8 cellular contexts compared by ENCODE assay signal in the genomic region with DNA sequence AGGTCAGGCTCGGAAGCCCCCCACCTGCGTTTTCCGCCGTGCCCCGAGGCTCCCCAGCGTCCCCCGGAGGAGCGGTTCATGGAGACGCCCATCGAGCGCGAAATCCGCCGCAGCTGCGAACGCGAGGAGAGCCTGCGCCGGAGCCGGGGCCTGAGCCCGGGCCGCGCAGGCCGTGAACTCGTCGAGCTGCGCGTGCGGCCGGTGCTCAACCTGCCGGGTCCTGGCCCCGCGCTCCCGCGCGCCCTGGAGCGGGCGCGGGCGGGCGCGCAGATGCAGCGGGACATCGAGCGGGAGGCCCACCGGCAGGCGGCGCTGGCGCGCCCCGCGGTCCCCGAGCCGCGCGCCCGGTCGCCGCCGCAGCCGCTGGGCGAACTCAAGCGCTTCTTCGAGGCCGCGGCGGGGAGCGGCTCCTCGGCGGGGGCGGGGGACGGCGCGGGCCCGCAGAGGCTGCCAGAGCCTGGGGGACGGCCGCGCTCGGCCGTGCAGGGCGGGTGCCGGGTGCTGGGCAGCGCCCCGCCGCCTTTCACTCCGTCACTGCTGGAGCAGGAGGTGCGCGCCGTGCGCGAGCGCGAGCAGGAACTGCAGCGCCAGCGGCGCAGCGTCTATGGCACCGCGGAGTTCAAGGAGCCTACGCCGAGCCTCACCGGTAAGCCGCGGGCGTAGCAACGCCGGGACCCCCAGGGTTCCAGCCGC. TPM values are rescaled to one million over a fixed set of nuclear protein-coding genes. Genes with fewer than 3 reads are reported as not detected.
DNase-seq lines count a peak whose midpoint lies in the region; ATAC-seq and TF ChIP-seq lines count a peak whose summit lies in the region.

No MANE protein-coding gene starts in this region.

- peaks cover 4% of the 10 kb centered on the region for H3K4me1 Mint-ChIP-seq in nephron

- H3K27me3 Mint-ChIP-seq in nephron (ENCODE audit: low read depth) = peaks cover 8% of the 10 kb centered on the region

- DNase-seq in AG08396 (ENCODE audit: low spot score) = peak; percentile 90
- peak; percentile 69 for DNase-seq in activated T-helper 9 cell treated with anti-CD3 and anti-CD28 coated beads, Interleukin-2, amount 50 U/mL, for 16 hours (ENCODE audit: low read depth)
- DNase-seq in fibroblast of pulmonary artery (ENCODE audit: low read depth) = peak; percentile 82
- peak; percentile 81 for DNase-seq in stomach

- H3K27me3 ChIP-seq in stomach = no peaks in the 10 kb centered on the region

- H3K36me3 ChIP-seq in stomach = no peaks in the 10 kb centered on the region

- H3K36me3 Mint-ChIP-seq in nephron (ENCODE audit: low read depth) = no peaks in the 10 kb centered on the region

- H3K9me3 Mint-ChIP-seq in nephron = no peaks in the 10 kb centered on the region

- no peaks in the 10 kb centered on the region for H3K9me3 ChIP-seq in stomach

- H3K27ac ChIP-seq in stomach = peak overlapping the region; percentile 89 to 99 (median 92)

- ATAC-seq in GM18520 (IDR thresholded peaks at IDR 0.05; ENCODE audit: unreplicated experiment) = peak; percentile 39
- peak; percentile 42 for ATAC-seq in HG03558 (IDR thresholded peaks at IDR 0.05; ENCODE audit: extremely low read depth, unreplicated experiment)

- 0 to 1% (median 0%) methylated on average over 2 to 108 of the region's 108 CpGs for WGBS in stomach, 5 donors

- TF ChIP-seq EP300 in stomach (IDR thresholded peaks at IDR 0.05) = no peak

- intact Hi-C loops in stomach (cut with DNase I; ENCODE audit: low total_unique reads) = no loop called here

- no peak for TF ChIP-seq POLR2A in stomach (IDR thresholded peaks at IDR 0.05)

- TF ChIP-seq CTCF in fibroblast of pulmonary artery (IDR thresholded peaks at IDR 0.05; ENCODE audit: low read length, missing control alignments) = peak; percentile 5
- peak; percentile 25 to 35 (median 25) for TF ChIP-seq CTCF in nephron (IDR thresholded peaks at IDR 0.05; ENCODE audit: unreplicated experiment in 3 of 3)
- TF ChIP-seq CTCF in stomach (IDR thresholded peaks at IDR 0.05) = peak in 1 of 7 experiments; percentile 86

- H3K27ac Mint-ChIP-seq in nephron = peak overlapping the region; percentile 67 to 81 (median 76)

- H3K4me3 Mint-ChIP-seq in nephron = peak overlapping the region; percentile 96 to 97 (median 96)

- peaks cover 34 to 54% (median 43%) of the 10 kb centered on the region in 4 donors for H3K4me1 ChIP-seq in stomach

- H3K4me3 ChIP-seq in fibroblast of pulmonary artery (replicated peaks; ENCODE audit: low read depth, low read length) = peak overlapping the region; percentile 60
- H3K4me3 ChIP-seq in stomach = peak overlapping the region; percentile 61 to 77 (median 75)

TF ChIP-seq in PFSK-1, 5 proteins besides CTCF, POLR2A, EP300 and RAD21:
- no peak for TF ChIP-seq SIN3A (IDR thresholded peaks at IDR 0.05; ENCODE audit: borderline replicate concordance, insufficient read depth, low read length)
- TF ChIP-seq FOXP2 (optimal IDR thresholded peaks at IDR 0.05; ENCODE audit: borderline replicate concordance, extremely low read depth, extremely low read length, insufficient read depth) = peak; percentile 28
- TF ChIP-seq TAF1 (IDR thresholded peaks at IDR 0.05; ENCODE audit: borderline replicate concordance, insufficient read depth, low read length) = no peak
- no peak for TF ChIP-seq POLR2AphosphoS5 (IDR thresholded peaks at IDR 0.05; ENCODE audit: low read depth, low read length)
TF ChIP-seq in PFSK-1: peak in this region for 1.

RNA-seq across cellular contexts. Expression of a gene that starts 0.8 kb away (rescaled TPM):
- polyA plus RNA-seq in PFSK-1 (2012; ENCODE audit: insufficient read length, low read depth) = 1.5 TPM
- 10 to 100 TPM in 4 of 5 donors, 1 to 10 TPM in 1; 2.0 to 88.7 (median 34.1) TPM for total RNA-seq in stomach
- 10 to 100 TPM; 14.9 to 29.8 (median 25.1) TPM for polyA plus RNA-seq in stomach

RNA-seq across cellular contexts. Expression of a gene that starts 11.5 kb away (rescaled TPM):
- 12.6 TPM for polyA plus RNA-seq in PFSK-1 (2012; ENCODE audit: insufficient read length, low read depth)
- 100 to 1,000 TPM in 1 of 5 donors, 10 to 100 TPM in 2, 1 to 10 TPM in 2; 4.2 to 100 (median 12.2) TPM for total RNA-seq in stomach
- 100 to 1,000 TPM in 1 of 3 donors, 10 to 100 TPM in 2; 20.7 to 141 (median 22.5) TPM for polyA plus RNA-seq in stomach

RNA-seq across cellular contexts. Expression of a gene that starts 12.2 kb away (rescaled TPM):
- polyA plus RNA-seq in PFSK-1 (2012; ENCODE audit: insufficient read length, low read depth) = not detected
- total RNA-seq in stomach = not detected
- polyA plus RNA-seq in stomach = under 1 TPM in 1 of 3 donors, not detected in 2; 0.50 TPM

RNA-seq across cellular contexts. Expression of a gene that starts 17.2 kb away (rescaled TPM):
- 64.6 TPM for polyA plus RNA-seq in PFSK-1 (2012; ENCODE audit: insufficient read length, low read depth)
- total RNA-seq in stomach = 100 to 1,000 TPM in 1 of 5 donors, 10 to 100 TPM in 3, 1 to 10 TPM in 1; 4.8 to 228 (median 24.6) TPM
- 10 to 100 TPM; 16.3 to 29.1 (median 22.4) TPM for polyA plus RNA-seq in stomach

RNA-seq across cellular contexts. Expression of a gene that starts 41.8 kb away (rescaled TPM):
- 5.0 TPM for polyA plus RNA-seq in PFSK-1 (2012; ENCODE audit: insufficient read length, low read depth)
- total RNA-seq in stomach = 10 to 100 TPM in 1 of 5 donors, 1 to 10 TPM in 2, not detected in 2; 2.3 to 11.1 (median 4.0) TPM
- polyA plus RNA-seq in stomach = 1 to 10 TPM; 1.1 to 2.6 (median 1.5) TPM

Comparison
In these comparisons a context has a peak if more than half of its experiments do, and no peak if none do; other contexts are left out.
1. Peak in every context shown above with its lines: DNase-seq, ATAC-seq, H3K4me3 ChIP-seq and H3K27ac ChIP-seq.